ENCODE assay signal across 22 cellular contexts in genomic region chr7:94324380-94325120, GRCh38.
DNase-seq lines count a peak whose midpoint lies in the region; ATAC-seq, FAIRE-seq and TF ChIP-seq lines count a peak whose summit lies in the region.
"Had no signal": no experiment of that assay in that cellular context is flagged by ENCODE, and none has a peak within 500 bp of the region (broad histone marks: within the 10 kb centered on the region; RNA-seq: fewer than 3 reads in every experiment).

No MANE protein-coding gene starts in this region.

- TF ChIP-seq CTCF in AG09309 (IDR thresholded peaks at IDR 0.05; ENCODE audit: control insufficient read depth, insufficient read depth, low read depth, low read length, missing control alignments): no peak
- TF ChIP-seq CTCF in HFFc6 (IDR thresholded peaks at IDR 0.05): no peak
- no peak for TF ChIP-seq CTCF in fibroblast of lung (conservative IDR thresholded peaks at IDR 0.05 in 1 of 2, IDR thresholded peaks at IDR 0.05 in 1 of 2; ENCODE audit: low read depth in 1 of 2, low read length in 2 of 2)
- no peak for TF ChIP-seq CTCF in osteocyte (IDR thresholded peaks at IDR 0.05)

- H3K4me3 Mint-ChIP-seq in HFFc6 (peak overlapping the region; percentile 72), osteocyte (ENCODE audit: unreplicated experiment) (peak overlapping the region; percentile 5)

- H3K27me3 Mint-ChIP-seq in HFFc6 (ENCODE audit: insufficient read depth): no peaks in the 10 kb centered on the region; the same call in 1 of the 2 replicates
- no peaks in the 10 kb centered on the region for H3K27me3 Mint-ChIP-seq in osteocyte (ENCODE audit: unreplicated experiment)

- H2AFZ ChIP-seq in fibroblast of lung (ENCODE audit: low read length): no peak overlapping the region

- ATAC-seq in GM21737 (IDR thresholded peaks at IDR 0.05; ENCODE audit: unreplicated experiment) (no peak), HG03095 (IDR thresholded peaks at IDR 0.05; ENCODE audit: unreplicated experiment) (no peak), GM18858 (IDR thresholded peaks at IDR 0.05; ENCODE audit: unreplicated experiment) (no peak)
- ATAC-seq: activated CD4-positive, CD25-positive, alpha-beta regulatory T cell treated with anti-CD3 and anti-CD28 coated beads, Interleukin-2, amount 50 U/mL, for 24 hours; esophagus mucosa had no signal

- H3K4me1 ChIP-seq in fibroblast of lung (ENCODE audit: control insufficient read depth, extremely low read depth, insufficient read depth, low read length): no peaks in the 10 kb centered on the region
- H3K4me1 ChIP-seq: BE2C, Caco-2, upper lobe of left lung had no signal

- H3K9me3 Mint-ChIP-seq in HFFc6 (peaks cover 35% of the 10 kb centered on the region), osteocyte (ENCODE audit: unreplicated experiment) (peaks cover 7% of the 10 kb centered on the region)

- no peak overlapping the region for H3K27ac ChIP-seq in fibroblast of lung (ENCODE audit: insufficient read depth, low read length)
- H3K27ac ChIP-seq: dorsolateral prefrontal cortex, upper lobe of left lung had no signal

- H3K36me3 Mint-ChIP-seq in HFFc6 (ENCODE audit: low read depth) (peaks cover 47% of the 10 kb centered on the region), osteocyte (ENCODE audit: unreplicated experiment) (peaks cover 7% of the 10 kb centered on the region)

- peak; percentile 64 for DNase-seq in AG09309 (ENCODE audit: low read depth)
- DNase-seq in HFFc6: peak; percentile 28
- peak; percentile 44 to 50 for DNase-seq in fibroblast of lung (ENCODE audit: low read depth in 2 of 2)
- no peak for DNase-seq in osteocyte (ENCODE audit: extremely low spot score, unreplicated experiment)
- no peak for DNase-seq in GM12891 (ENCODE audit: insufficient read length, low spot score)
- DNase-seq: BE2C; Caco-2; dorsolateral prefrontal cortex; hippocampal formation; Karpas-422; midbrain; NCI-H1105; NCI-H774; stimulated activated naive CD4-positive, alpha-beta T cell treated with Interleukin-2 at 50 U/mL for 16 hours; upper lobe of left lung had no signal

- H3K9ac ChIP-seq in fibroblast of lung (ENCODE audit: insufficient read depth, low read length): no peak overlapping the region

- H3K4me1 Mint-ChIP-seq in HFFc6 (ENCODE audit: low read depth) (peaks cover 19% of the 10 kb centered on the region), osteocyte (ENCODE audit: unreplicated experiment) (peaks cover 40% of the 10 kb centered on the region)

- H3K27ac Mint-ChIP-seq in HFFc6: peak overlapping the region; percentile 55
- peak overlapping the region; percentile 91 for H3K27ac Mint-ChIP-seq in osteocyte (ENCODE audit: unreplicated experiment)

- H4K20me1 ChIP-seq in fibroblast of lung (ENCODE audit: control insufficient read depth, extremely low read depth, insufficient read depth, low read length): no peaks in the 10 kb centered on the region

- H3K4me3 ChIP-seq in AG09309 (ENCODE audit: control insufficient read depth, low read depth, low read length): no peak overlapping the region
- peak overlapping the region in 1 of 4 experiments; percentile 21 for H3K4me3 ChIP-seq in fibroblast of lung (replicated peaks in 1 of 4; ENCODE audit: control extremely low read depth in 1 of 4, insufficient read depth in 1 of 4, low read depth in 3 of 4, low read length in 4 of 4)
- H3K4me3 ChIP-seq: dorsolateral prefrontal cortex, upper lobe of left lung had no signal

- H3K9me3 ChIP-seq in fibroblast of lung (ENCODE audit: control insufficient read depth, insufficient read depth, low read depth, low read length): no peaks in the 10 kb centered on the region
- H3K9me3 ChIP-seq: BE2C, Caco-2 had no signal

- FAIRE-seq in GM12891 (lab: Jason Lieb, UNC): no peak
- FAIRE-seq: bronchial epithelial cell, keratinocyte had no signal

- H3K27me3 ChIP-seq in fibroblast of lung (ENCODE audit: control insufficient read depth, insufficient read depth, low read length): no peaks in the 10 kb centered on the region
- H3K27me3 ChIP-seq: BE2C, upper lobe of left lung had no signal

- H3K79me2 ChIP-seq in fibroblast of lung (ENCODE audit: control insufficient read depth, insufficient read depth, low read length): no peaks in the 10 kb centered on the region

- TF ChIP-seq POLR2A in GM12891 (IDR thresholded peaks at IDR 0.05; ENCODE audit: low read depth, low read length): no peak

- no peak overlapping the region for H3K4me2 ChIP-seq in fibroblast of lung (ENCODE audit: extremely low read depth, insufficient read depth, low read length)

- H3K36me3 ChIP-seq in fibroblast of lung (ENCODE audit: control insufficient read depth, insufficient read depth, low read length): no peaks in the 10 kb centered on the region
- H3K36me3 ChIP-seq: BE2C, upper lobe of left lung had no signal

TF ChIP-seq in GM12891, 5 proteins besides CTCF, POLR2A, EP300 and RAD21:
- TF ChIP-seq POU2F2 (IDR thresholded peaks at IDR 0.05; ENCODE audit: low read depth, low read length): no peak
- no peak for TF ChIP-seq TAF1 (IDR thresholded peaks at IDR 0.05; ENCODE audit: low read depth, low read length)
- no peak for TF ChIP-seq PAX5 (IDR thresholded peaks at IDR 0.05; ENCODE audit: insufficient read depth, low read length, severe bottlenecking)
- no peak for TF ChIP-seq SPI1 (IDR thresholded peaks at IDR 0.05; ENCODE audit: low read depth, low read length)
- TF ChIP-seq POLR2AphosphoS5 (IDR thresholded peaks at IDR 0.05; ENCODE audit: low read depth, low read length): no peak

Comparison
In these comparisons a context has a peak if more than half of its experiments do, and no peak if none do; other contexts are left out.
1. DNase-seq: peak in AG09309 (single experiment), HFFc6 (single experiment) and fibroblast of lung (2 of 2); none in osteocyte (single experiment) and GM12891 (single experiment).